In the genomic region with DNA sequence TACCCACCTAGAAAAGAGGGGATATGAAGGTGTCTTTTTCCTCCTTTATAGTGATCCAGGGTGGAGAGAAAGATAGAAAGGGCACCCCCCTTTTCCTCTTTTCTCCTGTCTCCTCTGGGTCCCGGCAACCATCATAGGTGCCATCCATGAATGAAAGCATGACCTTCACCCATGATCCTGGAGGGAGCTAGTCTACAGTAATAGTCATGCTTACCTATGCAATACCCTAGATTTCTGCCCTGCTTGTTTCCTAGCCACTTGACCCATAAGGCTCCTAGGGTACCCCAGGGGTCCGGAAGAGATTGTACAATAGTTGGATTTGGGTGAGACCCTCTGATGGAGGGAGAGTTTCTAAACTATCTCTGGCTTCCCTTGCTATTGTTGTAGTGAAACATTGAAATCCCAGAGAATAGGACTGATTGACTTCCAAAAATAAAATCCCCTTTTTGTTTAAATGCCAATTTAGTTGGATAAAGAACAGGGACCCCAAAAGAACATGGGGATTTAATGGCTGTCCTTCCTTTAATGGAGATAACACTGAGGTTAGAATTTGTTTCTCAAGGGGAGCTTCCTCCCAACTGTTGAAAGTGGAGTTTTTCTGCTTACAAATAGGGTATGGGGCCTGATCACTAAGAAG, we compare ENCODE assay signal across 14 cellular contexts.
DNase-seq lines count a peak whose midpoint lies in the region; ATAC-seq and TF ChIP-seq lines count a peak whose summit lies in the region.
"Had no signal": no experiment of that assay in that cellular context is flagged by ENCODE, and none has a peak within 500 bp of the region (broad histone marks: within the 10 kb centered on the region; RNA-seq: fewer than 3 reads in every experiment).

No MANE protein-coding gene starts in this region.

- H3K9ac ChIP-seq in adipocyte (ENCODE audit: low read length), result no peak overlapping the region
- H3K9ac ChIP-seq: parathyroid adenoma had no signal

- no peak for TF ChIP-seq CTCF in cardiac muscle cell (IDR thresholded peaks at IDR 0.05; ENCODE audit: low read depth, low read length)
- TF ChIP-seq CTCF in fibroblast of pulmonary artery (IDR thresholded peaks at IDR 0.05; ENCODE audit: low read length, missing control alignments), result no peak

- DNase-seq in cardiac muscle cell (ENCODE audit: low read depth in 1 of 2, low spot score in 1 of 2), result peak; percentile 22 to 24
- DNase-seq in cardiac septum (ENCODE audit: low spot score), result no peak
- DNase-seq in adipocyte (ENCODE audit: low read depth), result peak; percentile 21
- DNase-seq in fibroblast of pulmonary artery (ENCODE audit: low read depth), result peak; percentile 22
- no peak for DNase-seq in amygdala (lab: John Stamatoyannopoulos, UW)
- no peak for DNase-seq in DMS153 treated with DMSO at 0.1 percent for 48 hours (lab: John Stamatoyannopoulos, UW; ENCODE audit: unreplicated experiment)
- DNase-seq: activated CD4-positive, alpha-beta memory T cell treated with anti-CD3 and anti-CD28 coated beads, Interleukin-2, amount 10 ng/mL, durations not matched to agents 7 days and 5 days; NCI-H226; PC-9; stimulated activated naive CD8-positive, alpha-beta T cell treated with anti-CD3 and anti-CD28 coated beads, Interleukin-15, amount 100 ng/mL, for 72 hours had no signal

- H3K4me1 ChIP-seq in cardiac muscle cell (ENCODE audit: low read depth), result no peaks in the 10 kb centered on the region
- no peaks in the 10 kb centered on the region for H3K4me1 ChIP-seq in adipocyte (ENCODE audit: control insufficient read depth, insufficient read depth, low read length)
- H3K4me1 ChIP-seq: ascending aorta, parathyroid adenoma had no signal

- no peaks in the 10 kb centered on the region for H3K36me3 ChIP-seq in cardiac muscle cell
- no peaks in the 10 kb centered on the region for H3K36me3 ChIP-seq in adipocyte (ENCODE audit: control insufficient read depth, insufficient read depth, low read length, severe bottlenecking)
- H3K36me3 ChIP-seq: ascending aorta had no signal

- H3K27me3 ChIP-seq in cardiac muscle cell (no peaks in the 10 kb centered on the region), adipocyte (replicated peaks; ENCODE audit: control insufficient read depth, insufficient read depth, low read length) (no peaks in the 10 kb centered on the region)
- H3K27me3 ChIP-seq: ascending aorta had no signal

- peaks cover 3% of the 10 kb centered on the region for H3K9me3 ChIP-seq in cardiac muscle cell (ENCODE audit: low read depth)
- H3K9me3 ChIP-seq in adipocyte (ENCODE audit: control insufficient read depth, low read length), result peaks cover 34% of the 10 kb centered on the region

- no peak overlapping the region for H3K27ac ChIP-seq in cardiac muscle cell
- H3K27ac ChIP-seq: ascending aorta, parathyroid adenoma, PC-9 had no signal

- intact Hi-C loops in cardiac septum (cut with DNase I), result no loop called here

- H3K4me3 ChIP-seq in cardiac muscle cell (no peak overlapping the region), adipocyte (ENCODE audit: low read length) (peak overlapping the region; percentile 8), fibroblast of pulmonary artery (replicated peaks; ENCODE audit: low read depth, low read length) (no peak overlapping the region)
- H3K4me3 ChIP-seq: ascending aorta, PC-9 had no signal

- ATAC-seq in HG03139 (IDR thresholded peaks at IDR 0.05; ENCODE audit: unreplicated experiment), result no peak
- ATAC-seq in HG03457 (IDR thresholded peaks at IDR 0.05; ENCODE audit: unreplicated experiment), result no peak
- ATAC-seq: stimulated activated naive CD8-positive, alpha-beta T cell treated with anti-CD3 and anti-CD28 coated beads, Interleukin-15, amount 100 ng/mL, for 72 hours had no signal

Comparison
In these comparisons a context has a peak if more than half of its experiments do, and no peak if none do; other contexts are left out.
1. DNase-seq: peak in cardiac muscle cell (2 of 2), adipocyte (single experiment) and fibroblast of pulmonary artery (single experiment); none in cardiac septum (single experiment), amygdala (0 of 56) and DMS153 treated with DMSO at 0.1 percent for 48 hours (single experiment).